In the genomic region with DNA sequence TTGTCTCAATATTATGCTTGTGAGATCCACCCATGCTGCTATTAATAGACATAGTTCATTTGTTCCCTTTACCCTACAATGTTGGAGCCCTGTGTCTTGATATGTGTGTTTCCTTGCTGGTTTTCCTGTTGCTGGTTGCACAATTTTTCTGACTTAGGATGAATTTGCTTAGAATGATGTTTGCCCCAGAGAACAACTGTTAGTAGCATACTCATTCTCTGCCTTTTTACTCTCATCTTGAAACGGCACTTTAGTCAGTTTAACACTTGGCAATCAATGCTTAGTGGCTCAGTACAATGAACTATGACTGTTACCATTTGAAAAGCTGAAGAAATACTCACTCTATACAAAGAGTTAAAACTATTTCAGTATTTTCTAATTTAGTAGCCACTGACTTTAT, we compare ENCODE assay signal across 18 cellular contexts.
A peak's percentile ranks its signal among the peaks of the same experiment; 100 is the strongest.
DNase-seq lines count a peak whose midpoint lies in the region; ATAC-seq and TF ChIP-seq lines count a peak whose summit lies in the region.
"Had no signal": no experiment of that assay in that cellular context is flagged by ENCODE, and none has a peak within 500 bp of the region (broad histone marks: within the 10 kb centered on the region; RNA-seq: fewer than 3 reads in every experiment).

No MANE protein-coding gene starts in this region.

- H3K27ac ChIP-seq in neural progenitor cell, result no peak overlapping the region
- H3K27ac ChIP-seq: prostate gland, SK-N-MC, tibial nerve had no signal

- H3K9ac ChIP-seq in neural progenitor cell, result no peak overlapping the region

- no peaks in the 10 kb centered on the region for H3K79me2 ChIP-seq in neural progenitor cell (ENCODE audit: low read depth)

- no peaks in the 10 kb centered on the region for H3K9me3 Mint-ChIP-seq in neural progenitor cell
- H3K9me3 Mint-ChIP-seq: activated B cell treated with CpG ODN at 0.5 μM for 24 hours had no signal

- peak; percentile 25 for DNase-seq in SKM-1 treated with dmso at 0.1 percent for 144 hours (lab: John Stamatoyannopoulos, UW; ENCODE audit: unreplicated experiment)
- DNase-seq in SKM-1 (lab: John Stamatoyannopoulos, UW; ENCODE audit: unreplicated experiment), result no peak
- DNase-seq in neural progenitor cell (ENCODE audit: low spot score), result no peak
- no peak for DNase-seq in LoVo (ENCODE audit: low spot score)
- no peak for DNase-seq in NCI-H774 (lab: John Stamatoyannopoulos, UW)
- no peak for DNase-seq in NCI-H2029 (lab: John Stamatoyannopoulos, UW)
- DNase-seq: 8988T; activated B cell treated with CpG ODN at 0.5 μM for 24 hours; activated naive CD8-positive, alpha-beta T cell treated with anti-CD3 and anti-CD28 coated beads, Interleukin-2, amount 10 ng/mL, durations not matched to agents 7 days and 5 days; caudate nucleus; glutamatergic neuron; GOT3; mucosa of descending colon had no signal

- H3K27ac Mint-ChIP-seq in neural progenitor cell, result no peak overlapping the region
- H3K27ac Mint-ChIP-seq: activated B cell treated with CpG ODN at 0.5 μM for 24 hours; activated naive CD8-positive, alpha-beta T cell treated with anti-CD3 and anti-CD28 coated beads, Interleukin-2, amount 10 ng/mL, durations not matched to agents 7 days and 5 days had no signal

- H3F3A ChIP-seq in neural progenitor cell (ENCODE audit: low read depth), result no peaks in the 10 kb centered on the region

- no peaks in the 10 kb centered on the region for H4K20me1 ChIP-seq in neural progenitor cell (ENCODE audit: low read depth)

- H3K4me2 ChIP-seq in neural progenitor cell, result no peak overlapping the region

- ATAC-seq in HG02678 (IDR thresholded peaks at IDR 0.05; ENCODE audit: unreplicated experiment) (peak; percentile 39), HG03520 (IDR thresholded peaks at IDR 0.05; ENCODE audit: unreplicated experiment) (peak; percentile 73)
- ATAC-seq: mucosa of descending colon had no signal

- H3K4me3 Mint-ChIP-seq in neural progenitor cell, result no peak overlapping the region
- H3K4me3 Mint-ChIP-seq: activated B cell treated with CpG ODN at 0.5 μM for 24 hours; activated naive CD8-positive, alpha-beta T cell treated with anti-CD3 and anti-CD28 coated beads, Interleukin-2, amount 10 ng/mL, durations not matched to agents 7 days and 5 days had no signal

- TF ChIP-seq CTCF in neural progenitor cell (IDR thresholded peaks at IDR 0.05), result no peak

- H3K9me3 ChIP-seq in neural progenitor cell (ENCODE audit: low read depth), result no peaks in the 10 kb centered on the region
- H3K9me3 ChIP-seq: mucosa of descending colon, prostate gland, tibial nerve had no signal

- no peak overlapping the region for H3K4me3 ChIP-seq in neural progenitor cell
- H3K4me3 ChIP-seq: mucosa of descending colon, prostate gland, SK-N-MC, tibial nerve had no signal

- no peaks in the 10 kb centered on the region for H3K27me3 ChIP-seq in neural progenitor cell
- H3K27me3 ChIP-seq: tibial nerve had no signal

- H3K36me3 ChIP-seq in neural progenitor cell, result no peaks in the 10 kb centered on the region
- H3K36me3 ChIP-seq: prostate gland, tibial nerve had no signal

- no peaks in the 10 kb centered on the region for H3K27me3 Mint-ChIP-seq in neural progenitor cell (ENCODE audit: insufficient read depth, low read depth)
- H3K27me3 Mint-ChIP-seq: activated B cell treated with CpG ODN at 0.5 μM for 24 hours; activated naive CD8-positive, alpha-beta T cell treated with anti-CD3 and anti-CD28 coated beads, Interleukin-2, amount 10 ng/mL, durations not matched to agents 7 days and 5 days had no signal

- H3K4me1 ChIP-seq in neural progenitor cell, result no peaks in the 10 kb centered on the region
- H3K4me1 ChIP-seq: prostate gland, tibial nerve had no signal

- no peaks in the 10 kb centered on the region for H3K36me3 Mint-ChIP-seq in neural progenitor cell
- H3K36me3 Mint-ChIP-seq: activated naive CD8-positive, alpha-beta T cell treated with anti-CD3 and anti-CD28 coated beads, Interleukin-2, amount 10 ng/mL, durations not matched to agents 7 days and 5 days had no signal

- H3K4me1 Mint-ChIP-seq in neural progenitor cell, result no peaks in the 10 kb centered on the region
- H3K4me1 Mint-ChIP-seq: activated B cell treated with CpG ODN at 0.5 μM for 24 hours had no signal

- peak overlapping the region; percentile 68 for H2AFZ ChIP-seq in neural progenitor cell (replicated peaks)
